Comparison of ENCODE assay signal across 25 cellular contexts in genomic region chr6:163543311-163543710, GRCh38.
A peak's percentile ranks its signal among the peaks of the same experiment; 100 is the strongest.
DNase-seq lines count a peak whose midpoint lies in the region; ATAC-seq and TF ChIP-seq lines count a peak whose summit lies in the region.
"Had no signal": no experiment of that assay in that cellular context is flagged by ENCODE, and none has a peak within 500 bp of the region (broad histone marks: within the 10 kb centered on the region; RNA-seq: fewer than 3 reads in every experiment).

No MANE protein-coding gene starts in this region.

- no peak overlapping the region for H3K4me3 Mint-ChIP-seq in CD4-positive, alpha-beta memory T cell
- no peak overlapping the region for H3K4me3 Mint-ChIP-seq in nephron progenitor cell
- H3K4me3 Mint-ChIP-seq: CD14-positive monocyte had no signal

- peak overlapping the region; percentile 24 for H3K4me3 ChIP-seq in iPS-15b (ENCODE audit: low read depth, low read length)
- H3K4me3 ChIP-seq in CD4-positive, alpha-beta memory T cell (ENCODE audit: low read length in 2 of 2): no peak overlapping the region
- H3K4me3 ChIP-seq in colonic mucosa: no peak overlapping the region
- H3K4me3 ChIP-seq: GM12878, hepatocyte, SK-N-MC, skin epidermis had no signal

- TF ChIP-seq CTCF in nephron progenitor cell (IDR thresholded peaks at IDR 0.05): no peak
- no peak for TF ChIP-seq CTCF in colonic mucosa (IDR thresholded peaks at IDR 0.05)

- H3K27me3 ChIP-seq in iPS-15b (ENCODE audit: control insufficient read depth, insufficient read depth, low read length): no peaks in the 10 kb centered on the region
- H3K27me3 ChIP-seq in CD4-positive, alpha-beta memory T cell (ENCODE audit: insufficient read depth, low read length): no peaks in the 10 kb centered on the region
- no peaks in the 10 kb centered on the region for H3K27me3 ChIP-seq in colonic mucosa
- H3K27me3 ChIP-seq: dorsolateral prefrontal cortex, hepatocyte had no signal

- no peaks in the 10 kb centered on the region for H3K9me3 Mint-ChIP-seq in CD4-positive, alpha-beta memory T cell
- no peaks in the 10 kb centered on the region for H3K9me3 Mint-ChIP-seq in nephron progenitor cell
- H3K9me3 Mint-ChIP-seq: CD14-positive monocyte had no signal

- no peaks in the 10 kb centered on the region for H3K9me3 ChIP-seq in iPS-15b (ENCODE audit: control insufficient read depth, insufficient read depth, low read length)
- H3K9me3 ChIP-seq in CD4-positive, alpha-beta memory T cell (ENCODE audit: control insufficient read depth in 1 of 2, low read length in 2 of 2): no peaks in the 10 kb centered on the region
- no peaks in the 10 kb centered on the region for H3K9me3 ChIP-seq in colonic mucosa

- CTCF ChIA-PET in CD4-positive, alpha-beta memory T cell (lab: Charles Lee; ENCODE audit: partially characterized antibody): no interaction called here

- peak; percentile 41 for DNase-seq in ELF-1 (ENCODE audit: low read depth, low spot score)
- DNase-seq in NCI-H1436 (lab: John Stamatoyannopoulos, UW): peak; percentile 63
- peak; percentile 22 for DNase-seq in NCI-H82 treated with DMSO at 0.1 percent for 48 hours (lab: John Stamatoyannopoulos, UW; ENCODE audit: unreplicated experiment)
- DNase-seq in CD4-positive, alpha-beta memory T cell: no peak
- DNase-seq in nephron progenitor cell: no peak
- DNase-seq in colonic mucosa: no peak
- DNase-seq: activated CD4-positive, alpha-beta T cell treated with anti-CD3 and anti-CD28 coated beads, Interleukin-2, amount 50 U/mL, for 48 hours; activated gamma-delta T cell treated with Interleukin-2 at 50 U/mL for 16 hours; dorsolateral prefrontal cortex; Kasumi-1; left cardiac atrium; NCI-H2227 treated with DMSO at 0.1 percent for 48 hours; NK-92 treated with Interleukin-12 subunit alpha and Interleukin-12 subunit beta, amount 100 ng/mL, for 24 hours; RPMI8226; stimulated activated CD4-positive, alpha-beta T cell treated with anti-CD3 and anti-CD28 coated beads, Interleukin-2, amount 100 ng/mL, for 24 hours; stimulated activated naive CD4-positive, alpha-beta T cell treated with Interleukin-2 at 50 U/mL for 16 hours; T-helper 2 cell had no signal

- no peak overlapping the region for H3K27ac ChIP-seq in CD4-positive, alpha-beta memory T cell (ENCODE audit: low read depth, low read length)
- no peak overlapping the region for H3K27ac ChIP-seq in colonic mucosa
- H3K27ac ChIP-seq: hepatocyte, SK-N-MC, skin epidermis, VCaP had no signal

- POLR2A ChIA-PET in CD4-positive, alpha-beta memory T cell (lab: Charles Lee; ENCODE audit: partially characterized antibody): no interaction called here

- intact Hi-C loops in CD4-positive, alpha-beta memory T cell (cut with micrococcal nuclease): no loop called here
- intact Hi-C loops in colonic mucosa (cut with DNase I): no loop called here

- H3K36me3 ChIP-seq in iPS-15b (ENCODE audit: control insufficient read depth, insufficient read depth, low read length): no peaks in the 10 kb centered on the region
- H3K36me3 ChIP-seq in CD4-positive, alpha-beta memory T cell (ENCODE audit: insufficient read depth, low read length): no peaks in the 10 kb centered on the region
- H3K36me3 ChIP-seq in colonic mucosa: no peaks in the 10 kb centered on the region

- H3K36me3 Mint-ChIP-seq in CD4-positive, alpha-beta memory T cell: peaks cover 4 to 8% of the 10 kb centered on the region in 2 donors
- peaks cover 16% of the 10 kb centered on the region for H3K36me3 Mint-ChIP-seq in nephron progenitor cell (ENCODE audit: low read depth)

- no peaks in the 10 kb centered on the region for H3K27me3 Mint-ChIP-seq in CD4-positive, alpha-beta memory T cell
- H3K27me3 Mint-ChIP-seq in nephron progenitor cell (ENCODE audit: low read depth, poor library complexity): no peaks in the 10 kb centered on the region

- peaks cover 14 to 19% (median 16%) of the 10 kb centered on the region in 4 donors for H3K4me1 Mint-ChIP-seq in CD4-positive, alpha-beta memory T cell
- peaks cover 3% of the 10 kb centered on the region for H3K4me1 Mint-ChIP-seq in nephron progenitor cell

- no peak overlapping the region for H3K9ac ChIP-seq in iPS-15b (ENCODE audit: low read depth, low read length)
- H3K9ac ChIP-seq in colonic mucosa (ENCODE audit: low read depth in 2 of 2, low read length in 2 of 2): no peak overlapping the region

- H3K4me1 ChIP-seq in iPS-15b (ENCODE audit: control insufficient read depth, insufficient read depth, low read length): peaks cover 26% of the 10 kb centered on the region
- no peaks in the 10 kb centered on the region for H3K4me1 ChIP-seq in CD4-positive, alpha-beta memory T cell (ENCODE audit: insufficient read depth, low read length)
- no peaks in the 10 kb centered on the region for H3K4me1 ChIP-seq in colonic mucosa

- no peak overlapping the region for H3K27ac Mint-ChIP-seq in CD4-positive, alpha-beta memory T cell
- H3K27ac Mint-ChIP-seq in nephron progenitor cell: no peak overlapping the region
- H3K27ac Mint-ChIP-seq: CD14-positive monocyte had no signal

- no peak for ATAC-seq in HG02885 (IDR thresholded peaks at IDR 0.05; ENCODE audit: poor library complexity, unreplicated experiment)
- ATAC-seq: GM12878, left cardiac atrium had no signal

Comparison
In these comparisons a context has a peak if more than half of its experiments do, and no peak if none do; other contexts are left out.
1. DNase-seq: peak in ELF-1 (single experiment), NCI-H1436 (single experiment) and NCI-H82 treated with DMSO at 0.1 percent for 48 hours (single experiment); none in CD4-positive, alpha-beta memory T cell (0 of 5), nephron progenitor cell (single experiment) and colonic mucosa (single experiment).